ENCODE assay signal across 11 cellular contexts in genomic region chr1:210222288-210223006, GRCh38. TPM values are rescaled to one million over a fixed set of nuclear protein-coding genes. Genes with fewer than 3 reads are reported as not detected.
DNase-seq lines count a peak whose midpoint lies in the region; ATAC-seq and TF ChIP-seq lines count a peak whose summit lies in the region.
"Had no signal": no experiment of that assay in that cellular context is flagged by ENCODE, and none has a peak within 500 bp of the region (broad histone marks: within the 10 kb centered on the region; RNA-seq: fewer than 3 reads in every experiment).

No MANE protein-coding gene starts in this region.

- peak; percentile 99 for ATAC-seq in GM23338
- no peak for ATAC-seq in effector memory CD8-positive, alpha-beta T cell (replicated peaks)
- ATAC-seq in stimulated activated memory B cell treated with anti-CD40 and anti-IgM and Interleukin-4, amounts not matched to agents 10 μg/mL and 1 μg/mL and 100 μg/mL, for 72 hours: no peak
- no peak for ATAC-seq in HG03025 (IDR thresholded peaks at IDR 0.05; ENCODE audit: low FRiP score, unreplicated experiment)
- ATAC-seq in HG03457 (IDR thresholded peaks at IDR 0.05; ENCODE audit: unreplicated experiment): no peak

- H3K36me3 Mint-ChIP-seq in GM23338 (ENCODE audit: low read depth): no peaks in the 10 kb centered on the region
- H3K36me3 Mint-ChIP-seq in effector memory CD8-positive, alpha-beta T cell (ENCODE audit: insufficient read depth): peaks cover 3% of the 10 kb centered on the region
- no peaks in the 10 kb centered on the region for H3K36me3 Mint-ChIP-seq in stimulated activated memory B cell treated with anti-CD40 and anti-IgM and Interleukin-4, amounts not matched to agents 10 μg/mL and 1 μg/mL and 100 μg/mL, for 72 hours

- no peaks in the 10 kb centered on the region for H3K9me3 ChIP-seq in esophagus muscularis mucosa
- H3K9me3 ChIP-seq in neuron (ENCODE audit: low read length): no peaks in the 10 kb centered on the region

- H3K36me3 ChIP-seq in GM23338 (ENCODE audit: insufficient read depth) (no peaks in the 10 kb centered on the region), esophagus muscularis mucosa (no peaks in the 10 kb centered on the region), neuron (ENCODE audit: insufficient read depth, low read length) (no peaks in the 10 kb centered on the region)

- no peak overlapping the region for H3K27ac Mint-ChIP-seq in GM23338
- H3K27ac Mint-ChIP-seq in effector memory CD8-positive, alpha-beta T cell: no peak overlapping the region
- no peak overlapping the region for H3K27ac Mint-ChIP-seq in stimulated activated memory B cell treated with anti-CD40 and anti-IgM and Interleukin-4, amounts not matched to agents 10 μg/mL and 1 μg/mL and 100 μg/mL, for 72 hours
- H3K27ac Mint-ChIP-seq: activated B cell treated with CpG ODN at 0.5 μM for 24 hours had no signal

- H3K4me1 Mint-ChIP-seq in GM23338: peaks cover 15% of the 10 kb centered on the region
- no peaks in the 10 kb centered on the region for H3K4me1 Mint-ChIP-seq in effector memory CD8-positive, alpha-beta T cell (ENCODE audit: low read depth in 2 of 2)
- no peaks in the 10 kb centered on the region for H3K4me1 Mint-ChIP-seq in stimulated activated memory B cell treated with anti-CD40 and anti-IgM and Interleukin-4, amounts not matched to agents 10 μg/mL and 1 μg/mL and 100 μg/mL, for 72 hours
- H3K4me1 Mint-ChIP-seq: activated B cell treated with CpG ODN at 0.5 μM for 24 hours had no signal

- no peaks in the 10 kb centered on the region for H3K27me3 Mint-ChIP-seq in GM23338 (ENCODE audit: insufficient read depth, low read depth, poor library complexity)
- H3K27me3 Mint-ChIP-seq in effector memory CD8-positive, alpha-beta T cell: peaks cover 29 to 31% of the 10 kb centered on the region in 2 donors
- H3K27me3 Mint-ChIP-seq in stimulated activated memory B cell treated with anti-CD40 and anti-IgM and Interleukin-4, amounts not matched to agents 10 μg/mL and 1 μg/mL and 100 μg/mL, for 72 hours: peaks cover 13% of the 10 kb centered on the region

- TF ChIP-seq POLR2A in esophagus muscularis mucosa (IDR thresholded peaks at IDR 0.05; ENCODE audit: low read depth): no peak

- H3K27ac ChIP-seq in GM23338 (ENCODE audit: low read depth) (no peak overlapping the region), esophagus muscularis mucosa (replicated peaks in 1 of 4) (no peak overlapping the region)

- H3K27me3 ChIP-seq in GM23338 (ENCODE audit: insufficient read depth) (no peaks in the 10 kb centered on the region), esophagus muscularis mucosa (no peaks in the 10 kb centered on the region), neuron (ENCODE audit: insufficient read depth, low read length) (peaks cover 5% of the 10 kb centered on the region)

- H3K9me3 Mint-ChIP-seq in GM23338: no peaks in the 10 kb centered on the region
- no peaks in the 10 kb centered on the region for H3K9me3 Mint-ChIP-seq in effector memory CD8-positive, alpha-beta T cell
- no peaks in the 10 kb centered on the region for H3K9me3 Mint-ChIP-seq in stimulated activated memory B cell treated with anti-CD40 and anti-IgM and Interleukin-4, amounts not matched to agents 10 μg/mL and 1 μg/mL and 100 μg/mL, for 72 hours

- DNase-seq in GM23338 (ENCODE audit: low spot score) (peak; percentile 73), NCI-H2227 treated with DMSO at 0.1 percent for 48 hours (lab: John Stamatoyannopoulos, UW) (peak; percentile 39), esophagus muscularis mucosa (ENCODE audit: extremely low spot score) (peak; percentile 75)
- no peak for DNase-seq in effector memory CD8-positive, alpha-beta T cell
- DNase-seq: activated B cell treated with CpG ODN at 0.5 μM for 24 hours, GF-D8, NCI-H2081 treated with DMSO at 0.1 percent for 48 hours had no signal

- peaks cover 5% of the 10 kb centered on the region; the same call in 1 of the 2 replicates for H3K4me1 ChIP-seq in GM23338 (ENCODE audit: insufficient read depth)
- peaks cover 0 to 11% (median 3%) of the 10 kb centered on the region in 4 donors for H3K4me1 ChIP-seq in esophagus muscularis mucosa
- peaks cover 4% of the 10 kb centered on the region for H3K4me1 ChIP-seq in neuron (ENCODE audit: insufficient read depth, low read length)

- H4K20me1 ChIP-seq in GM23338 (replicated peaks; ENCODE audit: insufficient read depth): no peaks in the 10 kb centered on the region

- H3K4me2 ChIP-seq in GM23338: peak overlapping the region; percentile 12; the same call in 1 of the 2 replicates

- H2AFZ ChIP-seq in GM23338 (peak overlapping the region; percentile 74; the same call in 1 of the 2 replicates), neuron (ENCODE audit: low read depth, low read length) (peak overlapping the region; percentile 8)

- WGBS in esophagus muscularis mucosa: 55% methylated on average over 6 of the region's 6 CpGs

- peak overlapping the region; percentile 43; the same call in 1 of the 3 replicates for H3K4me3 Mint-ChIP-seq in GM23338
- no peak overlapping the region for H3K4me3 Mint-ChIP-seq in effector memory CD8-positive, alpha-beta T cell
- H3K4me3 Mint-ChIP-seq in stimulated activated memory B cell treated with anti-CD40 and anti-IgM and Interleukin-4, amounts not matched to agents 10 μg/mL and 1 μg/mL and 100 μg/mL, for 72 hours: no peak overlapping the region
- H3K4me3 Mint-ChIP-seq: activated B cell treated with CpG ODN at 0.5 μM for 24 hours had no signal

- H3K79me2 ChIP-seq in GM23338 (replicated peaks; ENCODE audit: insufficient read depth): no peaks in the 10 kb centered on the region

- intact Hi-C loops in esophagus muscularis mucosa (cut with DNase I): no loop called here

- 0 out of 2 replicates have a peak, but pooled peaks cover 2% of the 10 kb centered on the region for H3K9me2 ChIP-seq in GM23338 (ENCODE audit: insufficient read depth)

- no peak for TF ChIP-seq CTCF in GM23338 (conservative IDR thresholded peaks at IDR 0.05; ENCODE audit: low read depth in 2 of 2)
- no peak for TF ChIP-seq CTCF in esophagus muscularis mucosa (IDR thresholded peaks at IDR 0.05)

- no peak for TF ChIP-seq EP300 in esophagus muscularis mucosa (IDR thresholded peaks at IDR 0.05)

- no peak overlapping the region; the same call in 1 of the 2 replicates for H3K4me3 ChIP-seq in GM23338
- no peak overlapping the region for H3K4me3 ChIP-seq in esophagus muscularis mucosa
- H3K4me3 ChIP-seq in neuron (ENCODE audit: low read length): no peak overlapping the region

- H3F3A ChIP-seq in GM23338 (replicated peaks; ENCODE audit: low read depth): no peaks in the 10 kb centered on the region

RNA-seq across cellular contexts. Expression of gene SERTAD4, which starts 10.1 kb away (rescaled TPM):
- 1.0 and 1.6 TPM in 2 replicates for total RNA-seq in GM23338 (2014; rRNA removed; shearing (Covaris generic))
- polyA plus RNA-seq in GM23338 (2016; fragmentation: Nextera tagmentation; extraction: Ambion mirVana): 1.3 and 1.4 TPM in 2 replicates
- total RNA-seq in esophagus muscularis mucosa: 1 to 10 TPM; 1.8 to 2.6 (median 2.1) TPM
- total RNA-seq: activated B cell treated with CpG ODN at 0.5 μM for 24 hours had no signal

Comparison
In these comparisons a context has a peak if more than half of its experiments do, and no peak if none do; other contexts are left out.
1. DNase-seq: peak in GM23338 (single experiment), NCI-H2227 treated with DMSO at 0.1 percent for 48 hours (single experiment) and esophagus muscularis mucosa (single experiment); none in effector memory CD8-positive, alpha-beta T cell (0 of 3).